ENCODE assay signal across 1 cellular context in the genomic region with DNA sequence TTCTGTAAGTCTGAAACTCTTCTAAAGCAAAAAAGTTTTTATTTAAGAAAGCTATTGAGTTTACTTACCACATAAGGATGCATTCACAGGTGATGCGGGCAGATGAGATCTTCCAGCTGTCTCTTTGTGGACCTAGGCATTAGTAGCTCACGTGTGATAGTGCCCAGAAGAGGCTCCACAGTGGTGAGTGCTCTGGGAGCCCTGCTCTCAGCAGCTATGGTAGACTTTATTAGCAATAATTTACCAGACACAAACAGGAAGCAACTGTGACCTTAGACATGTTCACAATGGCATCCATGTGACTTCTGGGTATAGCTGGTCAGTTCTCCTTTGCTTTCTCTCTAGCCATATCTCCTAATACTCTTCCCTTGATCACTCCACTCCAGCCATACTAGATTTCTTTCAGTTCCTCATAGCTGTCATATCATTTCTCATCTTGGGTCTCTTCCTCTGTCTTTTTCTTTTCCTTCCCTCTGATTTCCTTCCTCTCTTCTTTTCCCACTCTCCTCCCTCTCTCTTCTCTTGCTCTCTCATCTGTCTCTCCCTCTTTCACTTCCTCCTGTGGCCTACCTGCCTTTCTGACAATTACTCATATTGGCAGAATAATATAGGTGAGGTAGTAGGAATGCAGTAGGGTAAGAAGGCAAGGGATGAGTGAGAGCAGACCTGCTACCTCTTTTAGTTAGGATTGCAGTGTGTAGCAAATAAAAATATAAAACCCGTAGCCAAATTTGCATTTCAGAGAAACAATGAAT.
TF ChIP-seq lines count a peak whose summit lies in the region.

No MANE protein-coding gene starts in this region.

TF ChIP-seq in GM23338, 12 proteins besides CTCF, POLR2A, EP300 and RAD21:
- TF ChIP-seq, protein P1, sequence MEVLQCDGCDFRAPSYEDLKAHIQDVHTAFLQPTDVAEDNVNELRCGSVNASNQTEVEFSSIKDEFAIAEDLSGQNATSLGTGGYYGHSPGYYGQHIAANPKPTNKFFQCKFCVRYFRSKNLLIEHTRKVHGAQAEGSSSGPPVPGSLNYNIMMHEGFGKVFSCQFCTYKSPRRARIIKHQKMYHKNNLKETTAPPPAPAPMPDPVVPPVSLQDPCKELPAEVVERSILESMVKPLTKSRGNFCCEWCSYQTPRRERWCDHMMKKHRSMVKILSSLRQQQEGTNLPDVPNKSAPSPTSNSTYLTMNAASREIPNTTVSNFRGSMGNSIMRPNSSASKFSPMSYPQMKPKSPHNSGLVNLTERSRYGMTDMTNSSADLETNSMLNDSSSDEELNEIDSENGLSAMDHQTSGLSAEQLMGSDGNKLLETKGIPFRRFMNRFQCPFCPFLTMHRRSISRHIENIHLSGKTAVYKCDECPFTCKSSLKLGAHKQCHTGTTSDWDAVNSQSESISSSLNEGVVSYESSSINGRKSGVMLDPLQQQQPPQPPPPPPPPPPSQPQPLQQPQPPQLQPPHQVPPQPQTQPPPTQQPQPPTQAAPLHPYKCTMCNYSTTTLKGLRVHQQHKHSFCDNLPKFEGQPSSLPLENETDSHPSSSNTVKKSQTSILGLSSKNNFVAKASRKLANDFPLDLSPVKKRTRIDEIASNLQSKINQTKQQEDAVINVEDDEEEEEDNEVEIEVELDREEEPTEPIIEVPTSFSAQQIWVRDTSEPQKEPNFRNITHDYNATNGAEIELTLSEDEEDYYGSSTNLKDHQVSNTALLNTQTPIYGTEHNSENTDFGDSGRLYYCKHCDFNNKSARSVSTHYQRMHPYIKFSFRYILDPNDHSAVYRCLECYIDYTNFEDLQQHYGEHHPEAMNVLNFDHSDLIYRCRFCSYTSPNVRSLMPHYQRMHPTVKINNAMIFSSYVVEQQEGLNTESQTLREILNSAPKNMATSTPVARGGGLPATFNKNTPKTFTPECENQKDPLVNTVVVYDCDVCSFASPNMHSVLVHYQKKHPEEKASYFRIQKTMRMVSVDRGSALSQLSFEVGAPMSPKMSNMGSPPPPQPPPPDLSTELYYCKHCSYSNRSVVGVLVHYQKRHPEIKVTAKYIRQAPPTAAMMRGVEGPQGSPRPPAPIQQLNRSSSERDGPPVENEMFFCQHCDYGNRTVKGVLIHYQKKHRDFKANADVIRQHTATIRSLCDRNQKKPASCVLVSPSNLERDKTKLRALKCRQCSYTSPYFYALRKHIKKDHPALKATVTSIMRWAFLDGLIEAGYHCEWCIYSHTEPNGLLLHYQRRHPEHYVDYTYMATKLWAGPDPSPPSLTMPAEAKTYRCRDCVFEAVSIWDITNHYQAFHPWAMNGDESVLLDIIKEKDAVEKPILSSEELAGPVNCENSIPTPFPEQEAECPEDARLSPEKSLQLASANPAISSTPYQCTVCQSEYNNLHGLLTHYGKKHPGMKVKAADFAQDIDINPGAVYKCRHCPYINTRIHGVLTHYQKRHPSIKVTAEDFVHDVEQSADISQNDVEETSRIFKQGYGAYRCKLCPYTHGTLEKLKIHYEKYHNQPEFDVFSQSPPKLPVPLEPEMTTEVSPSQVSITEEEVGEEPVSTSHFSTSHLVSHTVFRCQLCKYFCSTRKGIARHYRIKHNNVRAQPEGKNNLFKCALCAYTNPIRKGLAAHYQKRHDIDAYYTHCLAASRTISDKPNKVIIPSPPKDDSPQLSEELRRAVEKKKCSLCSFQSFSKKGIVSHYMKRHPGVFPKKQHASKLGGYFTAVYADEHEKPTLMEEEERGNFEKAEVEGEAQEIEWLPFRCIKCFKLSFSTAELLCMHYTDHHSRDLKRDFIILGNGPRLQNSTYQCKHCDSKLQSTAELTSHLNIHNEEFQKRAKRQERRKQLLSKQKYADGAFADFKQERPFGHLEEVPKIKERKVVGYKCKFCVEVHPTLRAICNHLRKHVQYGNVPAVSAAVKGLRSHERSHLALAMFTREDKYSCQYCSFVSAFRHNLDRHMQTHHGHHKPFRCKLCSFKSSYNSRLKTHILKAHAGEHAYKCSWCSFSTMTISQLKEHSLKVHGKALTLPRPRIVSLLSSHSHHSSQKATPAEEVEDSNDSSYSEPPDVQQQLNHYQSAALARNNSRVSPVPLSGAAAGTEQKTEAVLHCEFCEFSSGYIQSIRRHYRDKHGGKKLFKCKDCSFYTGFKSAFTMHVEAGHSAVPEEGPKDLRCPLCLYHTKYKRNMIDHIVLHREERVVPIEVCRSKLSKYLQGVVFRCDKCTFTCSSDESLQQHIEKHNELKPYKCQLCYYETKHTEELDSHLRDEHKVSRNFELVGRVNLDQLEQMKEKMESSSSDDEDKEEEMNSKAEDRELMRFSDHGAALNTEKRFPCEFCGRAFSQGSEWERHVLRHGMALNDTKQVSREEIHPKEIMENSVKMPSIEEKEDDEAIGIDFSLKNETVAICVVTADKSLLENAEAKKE (CRISPR knock-in tag; IDR thresholded peaks at IDR 0.05), result no peak
- TF ChIP-seq, protein P2, sequence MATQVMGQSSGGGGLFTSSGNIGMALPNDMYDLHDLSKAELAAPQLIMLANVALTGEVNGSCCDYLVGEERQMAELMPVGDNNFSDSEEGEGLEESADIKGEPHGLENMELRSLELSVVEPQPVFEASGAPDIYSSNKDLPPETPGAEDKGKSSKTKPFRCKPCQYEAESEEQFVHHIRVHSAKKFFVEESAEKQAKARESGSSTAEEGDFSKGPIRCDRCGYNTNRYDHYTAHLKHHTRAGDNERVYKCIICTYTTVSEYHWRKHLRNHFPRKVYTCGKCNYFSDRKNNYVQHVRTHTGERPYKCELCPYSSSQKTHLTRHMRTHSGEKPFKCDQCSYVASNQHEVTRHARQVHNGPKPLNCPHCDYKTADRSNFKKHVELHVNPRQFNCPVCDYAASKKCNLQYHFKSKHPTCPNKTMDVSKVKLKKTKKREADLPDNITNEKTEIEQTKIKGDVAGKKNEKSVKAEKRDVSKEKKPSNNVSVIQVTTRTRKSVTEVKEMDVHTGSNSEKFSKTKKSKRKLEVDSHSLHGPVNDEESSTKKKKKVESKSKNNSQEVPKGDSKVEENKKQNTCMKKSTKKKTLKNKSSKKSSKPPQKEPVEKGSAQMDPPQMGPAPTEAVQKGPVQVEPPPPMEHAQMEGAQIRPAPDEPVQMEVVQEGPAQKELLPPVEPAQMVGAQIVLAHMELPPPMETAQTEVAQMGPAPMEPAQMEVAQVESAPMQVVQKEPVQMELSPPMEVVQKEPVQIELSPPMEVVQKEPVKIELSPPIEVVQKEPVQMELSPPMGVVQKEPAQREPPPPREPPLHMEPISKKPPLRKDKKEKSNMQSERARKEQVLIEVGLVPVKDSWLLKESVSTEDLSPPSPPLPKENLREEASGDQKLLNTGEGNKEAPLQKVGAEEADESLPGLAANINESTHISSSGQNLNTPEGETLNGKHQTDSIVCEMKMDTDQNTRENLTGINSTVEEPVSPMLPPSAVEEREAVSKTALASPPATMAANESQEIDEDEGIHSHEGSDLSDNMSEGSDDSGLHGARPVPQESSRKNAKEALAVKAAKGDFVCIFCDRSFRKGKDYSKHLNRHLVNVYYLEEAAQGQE (IDR thresholded peaks at IDR 0.05; ENCODE audit: unreplicated experiment), result no peak
- TF ChIP-seq STAT1 (IDR thresholded peaks at IDR 0.05; ENCODE audit: unreplicated experiment), result no peak
- no peak for TF ChIP-seq EZH2 (IDR thresholded peaks at IDR 0.05; ENCODE audit: low read depth, unreplicated experiment)
- no peak for TF ChIP-seq CREB1 (CRISPR knock-in tag; IDR thresholded peaks at IDR 0.05; ENCODE audit: low read depth)
- TF ChIP-seq NANOG (IDR thresholded peaks at IDR 0.05; ENCODE audit: borderline replicate concordance), result no peak
- no peak for TF ChIP-seq JUNB (IDR thresholded peaks at IDR 0.05; ENCODE audit: unreplicated experiment)
- TF ChIP-seq EZH2phosphoT487 (IDR thresholded peaks at IDR 0.05; ENCODE audit: unreplicated experiment), result no peak
- TF ChIP-seq POLR2AphosphoS5 (IDR thresholded peaks at IDR 0.05; ENCODE audit: low read depth), result no peak
- no peak for TF ChIP-seq ZNF331 (CRISPR knock-in tag; IDR thresholded peaks at IDR 0.05; ENCODE audit: low read depth)
- TF ChIP-seq, protein P3, sequence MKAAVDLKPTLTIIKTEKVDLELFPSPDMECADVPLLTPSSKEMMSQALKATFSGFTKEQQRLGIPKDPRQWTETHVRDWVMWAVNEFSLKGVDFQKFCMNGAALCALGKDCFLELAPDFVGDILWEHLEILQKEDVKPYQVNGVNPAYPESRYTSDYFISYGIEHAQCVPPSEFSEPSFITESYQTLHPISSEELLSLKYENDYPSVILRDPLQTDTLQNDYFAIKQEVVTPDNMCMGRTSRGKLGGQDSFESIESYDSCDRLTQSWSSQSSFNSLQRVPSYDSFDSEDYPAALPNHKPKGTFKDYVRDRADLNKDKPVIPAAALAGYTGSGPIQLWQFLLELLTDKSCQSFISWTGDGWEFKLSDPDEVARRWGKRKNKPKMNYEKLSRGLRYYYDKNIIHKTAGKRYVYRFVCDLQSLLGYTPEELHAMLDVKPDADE (IDR thresholded peaks at IDR 0.05), result no peak
- TF ChIP-seq ZNF114 (CRISPR knock-in tag; IDR thresholded peaks at IDR 0.05), result no peak
